ENCODE assay signal across 19 cellular contexts in genomic region chr14:24921903-24922302, GRCh38.
A peak's percentile ranks its signal among the peaks of the same experiment; 100 is the strongest.
DNase-seq lines count a peak whose midpoint lies in the region; ATAC-seq and TF ChIP-seq lines count a peak whose summit lies in the region.
"Had no signal": no experiment of that assay in that cellular context is flagged by ENCODE, and none has a peak within 500 bp of the region (broad histone marks: within the 10 kb centered on the region; RNA-seq: fewer than 3 reads in every experiment).

No MANE protein-coding gene starts in this region.

- H3K4me3 ChIP-seq in body of pancreas: no peak overlapping the region
- H3K4me3 ChIP-seq: cardiac muscle cell, esophagus muscularis mucosa, vagina had no signal

- peaks cover 6% of the 10 kb centered on the region for H3K27me3 Mint-ChIP-seq in chondrocyte (ENCODE audit: low read depth)

- H3K9me3 Mint-ChIP-seq in chondrocyte (ENCODE audit: low read depth): no peaks in the 10 kb centered on the region
- H3K9me3 Mint-ChIP-seq: activated CD4-positive, alpha-beta memory T cell treated with anti-CD3 and anti-CD28 coated beads for 36 hours; activated naive CD4-positive, alpha-beta T cell treated with anti-CD3 and anti-CD28 coated beads, Interleukin-2, amount 50 U/mL, for 24 hours; CD8-positive, alpha-beta T cell had no signal

- intact Hi-C loops in body of pancreas (cut with DNase I): no loop called here

- no peak for TF ChIP-seq CTCF in chondrocyte (IDR thresholded peaks at IDR 0.05)
- no peak for TF ChIP-seq CTCF in body of pancreas (IDR thresholded peaks at IDR 0.05)

- no peak for TF ChIP-seq POLR2A in body of pancreas (IDR thresholded peaks at IDR 0.05)

- H3K4me1 Mint-ChIP-seq in chondrocyte (ENCODE audit: low read depth): peaks cover 3% of the 10 kb centered on the region
- H3K4me1 Mint-ChIP-seq: activated naive CD4-positive, alpha-beta T cell treated with anti-CD3 and anti-CD28 coated beads, Interleukin-2, amount 50 U/mL, for 24 hours had no signal

- 88 to 91% methylated on average over 1 of the region's 1 CpG for WGBS in body of pancreas, 2 donors

- H3K4me3 Mint-ChIP-seq in chondrocyte (ENCODE audit: unreplicated experiment): no peak overlapping the region
- H3K4me3 Mint-ChIP-seq: activated CD4-positive, alpha-beta memory T cell treated with anti-CD3 and anti-CD28 coated beads for 36 hours; activated naive CD4-positive, alpha-beta T cell treated with anti-CD3 and anti-CD28 coated beads, Interleukin-2, amount 50 U/mL, for 24 hours; CD8-positive, alpha-beta T cell had no signal

- H3K36me3 Mint-ChIP-seq in chondrocyte (ENCODE audit: low read depth): no peaks in the 10 kb centered on the region
- H3K36me3 Mint-ChIP-seq: activated CD4-positive, alpha-beta memory T cell treated with anti-CD3 and anti-CD28 coated beads for 36 hours; activated naive CD4-positive, alpha-beta T cell treated with anti-CD3 and anti-CD28 coated beads, Interleukin-2, amount 50 U/mL, for 24 hours; CD8-positive, alpha-beta T cell had no signal

- no peak for ATAC-seq in body of pancreas
- no peak for ATAC-seq in GM21717 (IDR thresholded peaks at IDR 0.05; ENCODE audit: unreplicated experiment)
- ATAC-seq: CD8-positive, alpha-beta T cell; left colon; sciatic nerve had no signal

- no peaks in the 10 kb centered on the region for H3K9me3 ChIP-seq in body of pancreas
- H3K9me3 ChIP-seq: esophagus muscularis mucosa, vagina had no signal

- DNase-seq in AG08395 (ENCODE audit: low spot score): peak; percentile 49
- peak; percentile 80 for DNase-seq in HT1080 (ENCODE audit: low read depth)
- peak; percentile 36 for DNase-seq in astrocyte of the hippocampus (ENCODE audit: low read depth, low spot score)
- peak; percentile 42 for DNase-seq in foreskin melanocyte
- DNase-seq in chondrocyte (ENCODE audit: low spot score): no peak
- no peak for DNase-seq in body of pancreas
- no peak for DNase-seq in nucleus accumbens (lab: John Stamatoyannopoulos, UW)
- DNase-seq: activated CD4-positive, alpha-beta memory T cell treated with anti-CD3 and anti-CD28 coated beads for 36 hours; activated T-cell treated with anti-CD3 and anti-CD28 coated beads, Interleukin-2, amount 50 U/mL, for 48 hours; CD8-positive, alpha-beta T cell; left colon; NCI-H1436 treated with DMSO at 0.1 percent for 48 hours; stimulated activated CD4-positive, alpha-beta T cell treated with anti-CD3 and anti-CD28 coated beads, Interleukin-4, amount 100 ng/mL, for 24 hours had no signal

- H3K27me3 ChIP-seq in body of pancreas: no peaks in the 10 kb centered on the region
- H3K27me3 ChIP-seq: cardiac muscle cell, esophagus muscularis mucosa, vagina had no signal

- peaks cover 49% of the 10 kb centered on the region for H3K4me1 ChIP-seq in body of pancreas
- H3K4me1 ChIP-seq: vagina had no signal

- H3K36me3 ChIP-seq in body of pancreas (replicated peaks in 1 of 2; ENCODE audit: insufficient read depth in 1 of 2, low read depth in 2 of 2): no peaks in the 10 kb centered on the region
- H3K36me3 ChIP-seq: cardiac muscle cell, esophagus muscularis mucosa, vagina had no signal

- H3K27ac Mint-ChIP-seq in chondrocyte (ENCODE audit: unreplicated experiment): no peak overlapping the region
- H3K27ac Mint-ChIP-seq: activated CD4-positive, alpha-beta memory T cell treated with anti-CD3 and anti-CD28 coated beads for 36 hours; activated naive CD4-positive, alpha-beta T cell treated with anti-CD3 and anti-CD28 coated beads, Interleukin-2, amount 50 U/mL, for 24 hours; CD8-positive, alpha-beta T cell had no signal

- no peak overlapping the region for H3K27ac ChIP-seq in body of pancreas
- H3K27ac ChIP-seq: cardiac muscle cell, esophagus muscularis mucosa, vagina had no signal

Comparison
In these comparisons a context has a peak if more than half of its experiments do, and no peak if none do; other contexts are left out.
1. DNase-seq: peak in AG08395 (single experiment), HT1080 (single experiment), astrocyte of the hippocampus (single experiment) and foreskin melanocyte (single experiment); none in chondrocyte (single experiment), body of pancreas (0 of 4) and nucleus accumbens (0 of 56).